ENCODE assay signal across 31 cellular contexts in the genomic region with DNA sequence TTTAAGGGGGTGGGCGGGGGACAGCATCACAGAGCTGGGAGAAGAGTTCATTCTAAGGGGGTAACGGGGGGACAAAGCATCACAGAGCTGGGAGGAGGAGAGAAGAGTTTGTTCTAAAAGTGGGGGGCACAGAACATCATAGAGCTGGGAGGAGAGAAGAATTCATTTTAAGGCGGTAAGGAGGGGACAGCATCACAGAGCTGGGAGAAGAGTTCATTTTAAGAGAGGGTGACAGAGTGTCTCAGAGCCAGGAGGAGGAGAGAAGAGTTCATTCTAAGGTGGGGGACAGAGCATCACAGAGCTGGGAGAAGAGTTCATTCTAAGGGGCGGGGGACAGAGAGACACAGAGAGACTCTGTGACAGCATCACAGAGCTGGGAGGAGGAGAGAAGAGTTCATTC. TPM values are rescaled to one million over a fixed set of nuclear protein-coding genes. Genes with fewer than 3 reads are reported as not detected.
"Had no signal": no experiment of that assay in that cellular context is flagged by ENCODE, and none has a peak within 500 bp of the region (broad histone marks: within the 10 kb centered on the region; RNA-seq: fewer than 3 reads in every experiment).

No MANE protein-coding gene starts in this region.

- DNase-seq: dermis blood vessel endothelial cell; effector CD8-positive, alpha-beta T cell; effector memory CD8-positive, alpha-beta T cell; endodermal cell; erythroblast; esophagus squamous epithelium; foreskin fibroblast; foreskin melanocyte; gastrocnemius medialis; heart left ventricle; hypothalamus; immature natural killer cell; islet precursor cell; kidney glomerular epithelial cell; left colon; left ventricle myocardium inferior; lower lobe of right lung; mesenchymal stem cell; mucosa of descending colon; naive B cell had no signal

- H3K27ac Mint-ChIP-seq: effector memory CD8-positive, alpha-beta T cell; endodermal cell; immature natural killer cell; mesothelial cell of epicardium; naive B cell had no signal

- FAIRE-seq: colon, endometrium, kidney had no signal

- ATAC-seq: effector memory CD8-positive, alpha-beta T cell; esophagus mucosa; gastrocnemius medialis; heart left ventricle; left colon; lower lobe of right lung; mucosa of descending colon had no signal

- H3K4me3 Mint-ChIP-seq: effector memory CD8-positive, alpha-beta T cell; endodermal cell; immature natural killer cell; mesothelial cell of epicardium; naive B cell had no signal

- H3K27ac ChIP-seq: coronary artery, epithelial cell of prostate, esophagus squamous epithelium, gastrocnemius medialis, heart left ventricle, hepatocyte, left ventricle myocardium inferior, lower lobe of right lung had no signal

- H2AFZ ChIP-seq: hepatocyte had no signal

- H3K9me3 ChIP-seq: esophagus squamous epithelium, gastrocnemius medialis, heart left ventricle, left ventricle myocardium inferior, lower lobe of right lung, mucosa of descending colon had no signal

- H3K9me3 Mint-ChIP-seq: effector memory CD8-positive, alpha-beta T cell; endodermal cell; immature natural killer cell; mesothelial cell of epicardium; naive B cell had no signal

- H3K4me2 ChIP-seq: hepatocyte had no signal

- H3K27me3 ChIP-seq: dorsolateral prefrontal cortex, gastrocnemius medialis had no signal

- H3K4me1 ChIP-seq: esophagus squamous epithelium, gastrocnemius medialis, heart left ventricle, left ventricle myocardium inferior, lower lobe of right lung had no signal

- H3K36me3 Mint-ChIP-seq: immature natural killer cell, mesothelial cell of epicardium had no signal

- H3K36me3 ChIP-seq: esophagus squamous epithelium, gastrocnemius medialis, heart left ventricle, left ventricle myocardium inferior, lower lobe of right lung had no signal

- H3K79me2 ChIP-seq: hepatocyte had no signal

- H3K4me3 ChIP-seq: coronary artery, dorsolateral prefrontal cortex, esophagus squamous epithelium, gastrocnemius medialis, heart left ventricle, hepatocyte, left ventricle myocardium inferior, lower lobe of right lung, mucosa of descending colon had no signal

- H3K4me1 Mint-ChIP-seq: endodermal cell, immature natural killer cell, mesothelial cell of epicardium had no signal

RNA-seq across cellular contexts. Expression of a gene that starts 33.6 kb away (rescaled TPM):
- total RNA-seq: esophagus mucosa, left ventricle myocardium inferior, mesenteric fat pad had no signal
- polyA plus RNA-seq: liver had no signal
